Comparison of ENCODE assay signal across 8 cellular contexts in genomic region chr10:37976880-37977203, GRCh38. TPM values are rescaled to one million over a fixed set of nuclear protein-coding genes. Genes with fewer than 3 reads are reported as not detected.
A peak's percentile ranks its signal among the peaks of the same experiment; 100 is the strongest.
DNase-seq lines count a peak whose midpoint lies in the region; ATAC-seq and TF ChIP-seq lines count a peak whose summit lies in the region.

No MANE protein-coding gene starts in this region.

- TF ChIP-seq CTCF in heart right ventricle (IDR thresholded peaks at IDR 0.05) (peak in 1 of 9 donors; percentile 11), lung (IDR thresholded peaks at IDR 0.05; ENCODE audit: control extremely low read depth, extremely low read depth) (no peak)

- peak overlapping the region; percentile 93 for H3K4me3 Mint-ChIP-seq in activated naive CD8-positive, alpha-beta T cell treated with anti-CD3 and anti-CD28 coated beads, Interleukin-2, amount 50 U/mL, for 24 hours

- no peaks in the 10 kb centered on the region for H3K36me3 Mint-ChIP-seq in activated naive CD8-positive, alpha-beta T cell treated with anti-CD3 and anti-CD28 coated beads, Interleukin-2, amount 50 U/mL, for 24 hours (ENCODE audit: low read depth)

- H3K27ac Mint-ChIP-seq in activated naive CD8-positive, alpha-beta T cell treated with anti-CD3 and anti-CD28 coated beads, Interleukin-2, amount 50 U/mL, for 24 hours, result peak overlapping the region; percentile 95

- no peaks in the 10 kb centered on the region for H3K9me3 Mint-ChIP-seq in activated naive CD8-positive, alpha-beta T cell treated with anti-CD3 and anti-CD28 coated beads, Interleukin-2, amount 50 U/mL, for 24 hours

- H3K4me1 ChIP-seq in heart right ventricle (peaks cover 0 to 20% (median 12%) of the 10 kb centered on the region in 9 donors), lung (ENCODE audit: control insufficient read depth in 2 of 2, insufficient read depth in 2 of 2, low read length in 2 of 2) (peaks cover 0 to 2% of the 10 kb centered on the region in 2 donors), urinary bladder (ENCODE audit: insufficient read depth) (no peaks in the 10 kb centered on the region)

- H3K36me3 ChIP-seq in heart right ventricle, result no peaks in the 10 kb centered on the region
- H3K36me3 ChIP-seq in lung (ENCODE audit: control insufficient read depth in 2 of 2, insufficient read depth in 2 of 2, low read length in 2 of 2), result no peaks in the 10 kb centered on the region
- H3K36me3 ChIP-seq in urinary bladder (ENCODE audit: insufficient read depth), result no peaks in the 10 kb centered on the region

- H3K4me3 ChIP-seq in heart right ventricle (peak overlapping the region in 9 of 10 donors; percentile 71 to 96 (median 90)), lung (peak overlapping the region; percentile 28), urinary bladder (ENCODE audit: low read depth, low read length) (peak overlapping the region; percentile 45)

- H3K27ac ChIP-seq in heart right ventricle (peak overlapping the region in 9 of 10 donors; percentile 41 to 100 (median 99)), lung (ENCODE audit: low read depth in 1 of 2, low read length in 1 of 2) (peak overlapping the region in 1 of 2 donors; percentile 74), urinary bladder (ENCODE audit: low read depth) (no peak overlapping the region)

- DNase-seq in heart right ventricle, result no peak
- DNase-seq in left cardiac atrium, result no peak
- DNase-seq in activated naive CD8-positive, alpha-beta T cell treated with anti-CD3 and anti-CD28 coated beads, Interleukin-2, amount 50 U/mL, for 24 hours, result no peak
- DNase-seq in lung (ENCODE audit: low spot score), result no peak
- DNase-seq in ureter (ENCODE audit: low spot score), result no peak
- DNase-seq in NCI-H1105 treated with DMSO at 0.1 percent for 48 hours (lab: John Stamatoyannopoulos, UW), result no peak

- no peaks in the 10 kb centered on the region for H3K27me3 Mint-ChIP-seq in activated naive CD8-positive, alpha-beta T cell treated with anti-CD3 and anti-CD28 coated beads, Interleukin-2, amount 50 U/mL, for 24 hours

- peaks cover 23% of the 10 kb centered on the region for H3K4me1 Mint-ChIP-seq in activated naive CD8-positive, alpha-beta T cell treated with anti-CD3 and anti-CD28 coated beads, Interleukin-2, amount 50 U/mL, for 24 hours

- intact Hi-C loops in heart right ventricle (cut with DNase I), result loop anchor here in 8 of 10 donors (1.0 to 10.0 kb wide), 10 partner anchors 33 to 122 kb away; partner anchors contain the start of genes ZNF33A (in 6 of the 8), ZNF248 (in 5 of the 8) and ZNF37A (in 4 of the 8)
- intact Hi-C loops in left cardiac atrium (cut with DNase I), result loop anchor here in 1 of 2 donors (1.0 kb wide), 1 partner anchor 33 kb away; the partner anchor contains the start of gene ZNF33A

- WGBS in heart right ventricle, 2 donors, result 13 to 26% methylated on average over 9 of the region's 9 CpGs
- 4 to 5% methylated on average over 9 of the region's 9 CpGs for WGBS in lung, 2 donors
- 7% methylated on average over 9 of the region's 9 CpGs for WGBS in urinary bladder

- peaks cover 0 to 7% (median 0%) of the 10 kb centered on the region in 11 donors for H3K9me3 ChIP-seq in heart right ventricle
- H3K9me3 ChIP-seq in lung (ENCODE audit: control insufficient read depth in 2 of 2, insufficient read depth in 1 of 2, low read length in 1 of 2), result no peaks in the 10 kb centered on the region

- H3K27me3 ChIP-seq in heart right ventricle (no peaks in the 10 kb centered on the region), lung (ENCODE audit: control insufficient read depth, insufficient read depth) (no peaks in the 10 kb centered on the region)

- ATAC-seq in heart right ventricle, result no peak
- no peak for ATAC-seq in left cardiac atrium
- no peak for ATAC-seq in activated naive CD8-positive, alpha-beta T cell treated with anti-CD3 and anti-CD28 coated beads, Interleukin-2, amount 50 U/mL, for 24 hours
- ATAC-seq in lung (ENCODE audit: insufficient read depth, low FRiP score), result no peak
- ATAC-seq in HG03457 (IDR thresholded peaks at IDR 0.05; ENCODE audit: unreplicated experiment), result no peak

RNA-seq across cellular contexts. Expression of gene ZNF25, which starts 0.4 kb away (rescaled TPM):
- total RNA-seq in heart right ventricle, result 10 to 100 TPM; 15.2 to 22.9 (median 20.4) TPM
- polyA plus RNA-seq in heart right ventricle, result 1 to 10 TPM; 4.1 to 6.1 TPM
- total RNA-seq in left cardiac atrium, result 10 to 100 TPM; 15.4 to 19.3 TPM
- total RNA-seq in lung, result 10 to 100 TPM in 1 of 2 donors, 1 to 10 TPM in 1; 8.0 to 20.1 TPM
- 1 to 10 TPM; 4.7 to 5.6 TPM for polyA plus RNA-seq in lung
- 29.0 TPM for total RNA-seq in urinary bladder
- 14.3 TPM for polyA plus RNA-seq in urinary bladder
- 12.9 TPM for total RNA-seq in ureter

RNA-seq across cellular contexts. Expression of gene ZNF33A, which starts 33.6 kb away (rescaled TPM):
- total RNA-seq in heart right ventricle, result 10 to 100 TPM; 16.8 to 27.7 (median 23.2) TPM
- polyA plus RNA-seq in heart right ventricle, result 10 to 100 TPM in 1 of 2 donors, 1 to 10 TPM in 1; 5.6 to 10.8 TPM
- total RNA-seq in left cardiac atrium, result 10 to 100 TPM; 16.8 to 22.7 TPM
- total RNA-seq in lung, result 10 to 100 TPM; 25.7 to 63.4 TPM
- polyA plus RNA-seq in lung, result 10 to 100 TPM in 1 of 2 donors, 1 to 10 TPM in 1; 9.4 to 10.4 TPM
- 58.4 TPM for total RNA-seq in urinary bladder
- 13.2 TPM for polyA plus RNA-seq in urinary bladder
- total RNA-seq in ureter, result 48.8 TPM

Comparison
In these comparisons a context has a peak if more than half of its experiments do, and no peak if none do; other contexts are left out.
1. H3K4me3 ChIP-seq: peak in every context shown above with its lines; median percentile 90 in heart right ventricle; 45 in urinary bladder; 28 in lung.